ENCODE assay signal across 8 cellular contexts in the genomic region with DNA sequence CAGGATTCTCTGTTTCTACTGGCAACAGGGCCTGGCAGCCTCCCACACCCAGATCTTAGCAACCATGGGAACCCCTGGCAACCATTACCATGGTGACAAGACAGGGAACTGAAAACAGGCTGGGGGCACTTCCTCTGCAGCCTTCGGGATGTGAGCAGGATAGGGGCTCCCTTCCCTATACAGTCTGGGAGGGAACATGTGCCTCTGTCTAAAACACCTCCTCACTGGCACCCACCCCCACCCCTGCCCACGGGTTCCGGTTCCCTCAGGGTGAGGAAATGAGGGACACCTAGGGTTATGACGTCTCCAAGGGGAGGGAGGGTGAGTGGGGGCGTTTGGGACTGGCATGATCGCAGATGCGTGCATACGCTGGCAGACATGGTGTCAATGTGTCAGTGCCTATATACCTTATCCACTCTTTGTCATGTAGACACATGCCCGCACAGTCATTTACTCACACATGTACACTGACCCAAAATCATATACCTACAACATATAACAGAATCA. TPM values are rescaled to one million over a fixed set of nuclear protein-coding genes. Genes with fewer than 3 reads are reported as not detected.
DNase-seq lines count a peak whose midpoint lies in the region.

No MANE protein-coding gene starts in this region.

- DNase-seq in NCI-H146 (lab: John Stamatoyannopoulos, UW) (peak; percentile 55), NCI-H146 treated with DMSO at 0.1 percent for 48 hours (lab: John Stamatoyannopoulos, UW; ENCODE audit: unreplicated experiment) (no peak), SKM-1 (lab: John Stamatoyannopoulos, UW; ENCODE audit: unreplicated experiment) (peak; percentile 22), astrocyte of the hippocampus (ENCODE audit: low read depth, low spot score) (peak; percentile 39), nucleus accumbens (lab: John Stamatoyannopoulos, UW) (peak in 48 of 56 donors; percentile 36 to 93 (median 71)), NCI-H187 treated with DMSO at 0.1 percent for 48 hours (lab: John Stamatoyannopoulos, UW) (no peak), dedifferentiated amniotic fluid mesenchymal stem cell (ENCODE audit: extremely low spot score) (no peak), A172 (ENCODE audit: low spot score) (no peak)

RNA-seq across cellular contexts. Expression of gene DNAJB5, which starts 3.0 kb away (rescaled TPM):
- total RNA-seq in A172 (2014; rRNA removed; shearing (Covaris generic)), result 3.3 and 6.7 TPM in 2 replicates

RNA-seq across cellular contexts. Expression of gene PHF24, which starts 28.5 kb away (rescaled TPM):
- total RNA-seq in A172 (2014; rRNA removed; shearing (Covaris generic)), result 0.05 TPM in 1 of 2 replicates, not detected in the other

Comparison
In these comparisons a context has a peak if more than half of its experiments do, and no peak if none do; other contexts are left out.
1. DNase-seq: peak in NCI-H146 (single experiment), SKM-1 (single experiment), astrocyte of the hippocampus (single experiment) and nucleus accumbens (48 of 56); none in NCI-H146 treated with DMSO at 0.1 percent for 48 hours (single experiment), NCI-H187 treated with DMSO at 0.1 percent for 48 hours (single experiment), dedifferentiated amniotic fluid mesenchymal stem cell (single experiment) and A172 (single experiment).